ENCODE assay signal across 14 cellular contexts in genomic region chr1:224535641-224536040, GRCh38.
"Had no signal": no experiment of that assay in that cellular context is flagged by ENCODE, and none has a peak within 500 bp of the region (broad histone marks: within the 10 kb centered on the region; RNA-seq: fewer than 3 reads in every experiment).

No MANE protein-coding gene starts in this region.

- H3K36me3 Mint-ChIP-seq: activated naive CD8-positive, alpha-beta T cell had no signal

- DNase-seq: activated CD4-positive, alpha-beta T cell treated with anti-CD3 and anti-CD28 coated beads for 36 hours; activated CD4-positive, alpha-beta T cell treated with anti-CD3 and anti-CD28 coated beads, Interleukin-2, amount 50 U/mL, for 48 hours; activated T-cell treated with anti-CD3 and anti-CD28 coated beads for 4 hours; effector CD8-positive, alpha-beta T cell; esophagus squamous epithelium; left ventricle myocardium superior; right cardiac atrium; testis; upper lobe of left lung had no signal

- H3K27me3 ChIP-seq: cardiac muscle cell, esophagus squamous epithelium, testis, upper lobe of left lung had no signal

- H3K4me1 ChIP-seq: prostate gland, testis, upper lobe of left lung had no signal

- H3K27ac ChIP-seq: cardiac muscle cell, esophagus squamous epithelium, prostate gland, testis, upper lobe of left lung had no signal

- H3K4me1 Mint-ChIP-seq: activated CD4-positive, alpha-beta T cell treated with anti-CD3 and anti-CD28 coated beads for 36 hours had no signal

- H3K4me3 ChIP-seq: cardiac muscle cell, esophagus squamous epithelium, prostate gland, testis, upper lobe of left lung had no signal

- H3K27ac Mint-ChIP-seq: activated CD4-positive, alpha-beta T cell treated with anti-CD3 and anti-CD28 coated beads for 36 hours; activated naive CD8-positive, alpha-beta T cell had no signal

- ATAC-seq: activated CD4-positive, alpha-beta T cell treated with anti-CD3 and anti-CD28 coated beads for 36 hours; left ventricle myocardium superior; right cardiac atrium had no signal

- H3K36me3 ChIP-seq: cardiac muscle cell, esophagus squamous epithelium, prostate gland, upper lobe of left lung had no signal

- H3K9me3 ChIP-seq: esophagus squamous epithelium, prostate gland, testis, upper lobe of left lung had no signal

- H3K4me3 Mint-ChIP-seq: activated CD4-positive, alpha-beta T cell treated with anti-CD3 and anti-CD28 coated beads for 36 hours; activated naive CD8-positive, alpha-beta T cell; dendritic cell treated with granulocyte-macrophage colony-stimulating factor and Interleukin-4, amounts not matched to agents 40 ng/mL and 50 ng/mL, for 4 days; neural crest cell had no signal
